Comparison of ENCODE assay signal across 13 cellular contexts in genomic region chr9:34650816-34651215, GRCh38. TPM values are rescaled to one million over a fixed set of nuclear protein-coding genes. Genes with fewer than 3 reads are reported as not detected.
DNase-seq lines count a peak whose midpoint lies in the region; TF ChIP-seq lines count a peak whose summit lies in the region.
"Had no signal": no experiment of that assay in that cellular context is flagged by ENCODE, and none has a peak within 500 bp of the region (broad histone marks: within the 10 kb centered on the region; RNA-seq: fewer than 3 reads in every experiment).

No MANE protein-coding gene starts in this region.

- H3K4me1 ChIP-seq in sigmoid colon = peaks cover 0 to 80% (median 75%) of the 10 kb centered on the region in 4 donors

- peak; percentile 19 for DNase-seq in H7
- peak in 29 of 56 donors; percentile 6 to 76 (median 26) for DNase-seq in amygdala (lab: John Stamatoyannopoulos, UW)
- peak; percentile 75 for DNase-seq in glomerular visceral epithelial cell (ENCODE audit: extremely low spot score)
- no peak for DNase-seq in sigmoid colon
- DNase-seq in T-helper 1 cell = no peak
- no peak for DNase-seq in retina
- no peak for DNase-seq in stimulated activated CD4-positive, alpha-beta T cell treated with anti-CD3 and anti-CD28 coated beads, Interleukin-2, amount 100 ng/mL, for 24 hours
- no peak for DNase-seq in DMS79 treated with DMSO at 0.1 percent for 48 hours (lab: John Stamatoyannopoulos, UW)
- DNase-seq: activated CD8-positive, alpha-beta memory T cell treated with anti-CD3 and anti-CD28 coated beads for 24 hours; amniotic stem cell; Kasumi-1 had no signal

- no peaks in the 10 kb centered on the region for H3K9me3 ChIP-seq in sigmoid colon

- H3K4me3 ChIP-seq in H7 (ENCODE audit: insufficient read depth, low read depth, low read length) (no peak overlapping the region), sigmoid colon (no peak overlapping the region)

- TF ChIP-seq EP300 in sigmoid colon (IDR thresholded peaks at IDR 0.05) = no peak

- intact Hi-C loops in sigmoid colon (cut with DNase I) = loop anchor here (5.0 kb wide), 1 partner anchor 341 kb away; no protein-coding TSS in a partner anchor

- H3K36me3 ChIP-seq in H7 (replicated peaks; ENCODE audit: control insufficient read depth, insufficient read depth, low read length) (peaks cover 15% of the 10 kb centered on the region), sigmoid colon (peaks cover 5 to 29% (median 14%) of the 10 kb centered on the region in 4 donors)

- TF ChIP-seq POLR2A in sigmoid colon (IDR thresholded peaks at IDR 0.05) = no peak

- peak overlapping the region; percentile 83 to 91 (median 88) for H3K27ac ChIP-seq in sigmoid colon

- 86 to 87% methylated on average over 5 of the region's 5 CpGs for WGBS in sigmoid colon, 2 donors

- TF ChIP-seq CTCF in sigmoid colon (IDR thresholded peaks at IDR 0.05) = no peak

- no peaks in the 10 kb centered on the region for H3K27me3 ChIP-seq in H7 (ENCODE audit: control insufficient read depth, insufficient read depth, low read length)
- H3K27me3 ChIP-seq in sigmoid colon = no peaks in the 10 kb centered on the region

RNA-seq across cellular contexts. Expression of gene IL11RA, which starts 1.2 kb away (rescaled TPM):
- 7.3 and 9.8 TPM in 2 replicates for total RNA-seq in H7 (2014; rRNA removed; shearing (Covaris generic))
- 100 to 1,000 TPM in 1 of 4 donors, 10 to 100 TPM in 3; 67.3 to 110 (median 90.7) TPM for total RNA-seq in sigmoid colon
- 10 to 100 TPM in 1 of 3 donors, 1 to 10 TPM in 2; 1.4 to 14.8 (median 7.2) TPM for polyA plus RNA-seq in sigmoid colon

RNA-seq across cellular contexts. Expression of gene GALT, which starts 4.3 kb away (rescaled TPM):
- 33.5 and 42.0 TPM in 2 replicates for total RNA-seq in H7 (2014; rRNA removed; shearing (Covaris generic))
- total RNA-seq in sigmoid colon = 10 to 100 TPM; 28.8 to 51.0 (median 33.1) TPM
- 10 to 100 TPM; 15.6 to 44.8 (median 21.7) TPM for polyA plus RNA-seq in sigmoid colon

RNA-seq across cellular contexts. Expression of gene CCL27, which starts 11.6 kb away (rescaled TPM):
- 0.10 and 0.41 TPM in 2 replicates for total RNA-seq in H7 (2014; rRNA removed; shearing (Covaris generic))
- total RNA-seq in sigmoid colon = not detected
- polyA plus RNA-seq in sigmoid colon = under 1 TPM in 1 of 3 donors, not detected in 2; 0.63 TPM
- total RNA-seq: sciatic nerve had no signal
- polyA plus RNA-seq: CD14-positive monocyte had no signal

RNA-seq across cellular contexts. Expression of gene SIGMAR1, which starts 13.2 kb away (rescaled TPM):
- 117 and 138 TPM in 2 replicates for total RNA-seq in H7 (2014; rRNA removed; shearing (Covaris generic))
- 10 to 100 TPM; 69.0 to 82.6 (median 72.6) TPM for total RNA-seq in sigmoid colon
- polyA plus RNA-seq in sigmoid colon = 10 to 100 TPM; 12.0 to 71.5 (median 13.2) TPM

RNA-seq across cellular contexts. Expression of gene ARID3C, which starts 21.9 kb away (rescaled TPM):
- not detected in 2 replicates for total RNA-seq in H7 (2014; rRNA removed; shearing (Covaris generic))
- not detected for total RNA-seq in sigmoid colon
- polyA plus RNA-seq in sigmoid colon = under 1 TPM in 1 of 3 donors, not detected in 2; 0.06 TPM
- polyA plus RNA-seq: CD14-positive monocyte had no signal

Comparison
In these comparisons a context has a peak if more than half of its experiments do, and no peak if none do; other contexts are left out.
1. DNase-seq: peak in H7 (single experiment), amygdala (29 of 56) and glomerular visceral epithelial cell (single experiment); none in sigmoid colon (single experiment), T-helper 1 cell (0 of 5), retina (single experiment), stimulated activated CD4-positive, alpha-beta T cell treated with anti-CD3 and anti-CD28 coated beads, Interleukin-2, amount 100 ng/mL, for 24 hours (0 of 2) and DMS79 treated with DMSO at 0.1 percent for 48 hours (single experiment).